ENCODE assay signal across 1 cellular context in the genomic region with DNA sequence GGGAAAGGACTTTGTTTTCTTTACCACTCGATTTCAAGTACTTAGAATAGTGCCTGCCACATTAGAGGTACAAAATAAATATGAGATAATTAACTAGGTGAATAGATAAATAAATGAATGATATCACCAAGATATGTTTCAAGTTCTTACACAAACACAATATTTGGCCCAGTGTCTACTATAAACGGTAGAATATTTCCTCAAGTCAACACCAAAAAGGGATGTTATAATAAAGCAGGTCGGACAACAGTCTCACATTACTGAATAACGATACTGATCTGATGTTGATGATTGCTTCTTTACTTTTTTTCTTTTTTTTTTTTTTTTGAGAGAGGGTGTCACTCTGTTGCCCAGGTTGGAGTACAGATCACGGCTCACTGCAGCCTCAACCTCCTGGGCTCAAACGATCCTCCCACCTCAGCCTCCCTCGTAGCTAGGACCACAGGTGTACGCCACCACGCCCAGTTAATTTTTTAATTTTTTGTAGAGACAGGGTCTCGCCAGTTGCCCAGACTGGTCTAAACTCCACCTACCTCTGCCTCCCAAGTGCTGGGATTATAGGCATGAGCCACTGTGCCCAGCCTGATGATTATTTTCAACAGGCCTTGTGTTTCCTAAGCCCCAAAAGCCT.
TF ChIP-seq lines count a peak whose summit lies in the region.

No MANE protein-coding gene starts in this region.

TF ChIP-seq in GM12878, 131 proteins besides CTCF, POLR2A, EP300 and RAD21:
- peak; percentile 94 for TF ChIP-seq MLLT1 (IDR thresholded peaks at IDR 0.05)
- no peak for TF ChIP-seq SP1 (IDR thresholded peaks at IDR 0.05; ENCODE audit: low read depth, low read length)
